ENCODE assay signal across 8 cellular contexts in genomic region chr13:30114586-30115256, GRCh38.
A peak's percentile ranks its signal among the peaks of the same experiment; 100 is the strongest.
DNase-seq lines count a peak whose midpoint lies in the region; ATAC-seq, FAIRE-seq and TF ChIP-seq lines count a peak whose summit lies in the region.

No MANE protein-coding gene starts in this region.

- H3K79me2 ChIP-seq in OCI-LY3 (ENCODE audit: low read length): no peaks in the 10 kb centered on the region

- H3K4me3 ChIP-seq in OCI-LY3 (ENCODE audit: low read length) (peak overlapping the region; percentile 78), esophagus muscularis mucosa (peak overlapping the region; percentile 67 to 78 (median 72))

- FAIRE-seq in HTR-8/SVneo (lab: Jason Lieb, UNC): peak; percentile 20

- peak overlapping the region; percentile 74 for H3K4me2 ChIP-seq in OCI-LY3 (ENCODE audit: low read length)

- peak overlapping the region; percentile 62 for H3K9ac ChIP-seq in OCI-LY3 (ENCODE audit: low read length)

- no peak for TF ChIP-seq EP300 in esophagus muscularis mucosa (IDR thresholded peaks at IDR 0.05)

- H3K36me3 ChIP-seq in OCI-LY3 (replicated peaks; ENCODE audit: low read depth, low read length): no peaks in the 10 kb centered on the region
- H3K36me3 ChIP-seq in esophagus muscularis mucosa: no peaks in the 10 kb centered on the region

- no peak for TF ChIP-seq POLR2A in esophagus muscularis mucosa (IDR thresholded peaks at IDR 0.05; ENCODE audit: low read depth)

- TF ChIP-seq CTCF in OCI-LY3 (IDR thresholded peaks at IDR 0.05; ENCODE audit: low read depth, low read length): peak; percentile 94
- TF ChIP-seq CTCF in esophagus muscularis mucosa (IDR thresholded peaks at IDR 0.05): peak; percentile 89 to 97 (median 92)

- H3K27me3 ChIP-seq in OCI-LY3 (ENCODE audit: low read depth, low read length): no peaks in the 10 kb centered on the region
- H3K27me3 ChIP-seq in esophagus muscularis mucosa: no peaks in the 10 kb centered on the region

- H2AFZ ChIP-seq in OCI-LY3 (ENCODE audit: low read depth, low read length): peak overlapping the region; percentile 62

- under 1% methylated on average over 35 of the region's 67 CpGs for WGBS in esophagus muscularis mucosa

- peak overlapping the region; percentile 13; the same call in 1 of the 2 replicates for H3K27ac ChIP-seq in OCI-LY3 (ENCODE audit: low read length)
- H3K27ac ChIP-seq in esophagus muscularis mucosa (replicated peaks in 1 of 4): peak overlapping the region; percentile 31 to 73 (median 59)

- intact Hi-C loops in esophagus muscularis mucosa (cut with DNase I): loop anchor here (2.0 to 10.0 kb wide), 4 partner anchors 192 to 606 kb away; partner anchors contain the start of gene SLC7A1

- no peaks in the 10 kb centered on the region for H4K20me1 ChIP-seq in OCI-LY3 (ENCODE audit: insufficient read depth, low read length)

- H3K9me3 ChIP-seq in OCI-LY3 (ENCODE audit: insufficient read depth, low read length): no peaks in the 10 kb centered on the region
- H3K9me3 ChIP-seq in esophagus muscularis mucosa: no peaks in the 10 kb centered on the region

- H3K4me1 ChIP-seq in OCI-LY3 (ENCODE audit: low read length) (peaks cover 53% of the 10 kb centered on the region), esophagus muscularis mucosa (peaks cover 22 to 53% (median 48%) of the 10 kb centered on the region in 4 donors)

- ATAC-seq in GM21367 (IDR thresholded peaks at IDR 0.05; ENCODE audit: unreplicated experiment): peak; percentile 72

- DNase-seq in D341Med (ENCODE audit: low spot score) (peak; percentile 93), HTR-8/SVneo (ENCODE audit: insufficient read length, low spot score) (peak; percentile 72), esophagus muscularis mucosa (ENCODE audit: extremely low spot score) (peak; percentile 95), myocyte (ENCODE audit: low read depth) (peak; percentile 81)
- peak; percentile 96 for DNase-seq in activated T-cell treated with anti-CD3 and anti-CD28 coated beads, Interleukin-2, amount 50 U/mL, for 1 hour
- peak; percentile 77 to 83 for DNase-seq in stimulated activated CD8-positive, alpha-beta memory T cell treated with anti-CD3 and anti-CD28 coated beads, Interleukin-7, amount 100 ng/mL, for 48 hours (ENCODE audit: extremely low read depth in 1 of 2, low read depth in 1 of 2)

Comparison
In these comparisons a context has a peak if more than half of its experiments do, and no peak if none do; other contexts are left out.
1. Peak in every context shown above with its lines: DNase-seq, ATAC-seq, H3K4me3 ChIP-seq and H3K27ac ChIP-seq.